ENCODE assay signal across 23 cellular contexts in genomic region chr10:68288680-68289079, GRCh38. TPM values are rescaled to one million over a fixed set of nuclear protein-coding genes. Genes with fewer than 3 reads are reported as not detected.
"Had no signal": no experiment of that assay in that cellular context is flagged by ENCODE, and none has a peak within 500 bp of the region (broad histone marks: within the 10 kb centered on the region; RNA-seq: fewer than 3 reads in every experiment).

No MANE protein-coding gene starts in this region.

- H3K9me3 ChIP-seq: MG63, Peyer's patch, SJCRH30 had no signal

- H3K27ac ChIP-seq: PC-9, Peyer's patch, SJCRH30 had no signal

- H3K4me3 ChIP-seq: MG63, PC-9, Peyer's patch, SJCRH30 had no signal

- H2AFZ ChIP-seq: PC-9 had no signal

- H3K4me1 ChIP-seq: Peyer's patch had no signal

- H3K36me3 ChIP-seq: MG63, SJCRH30 had no signal

- DNase-seq: Karpas-422, KG1, MG63, NCI-H1092 treated with DMSO at 0.1 percent for 48 hours, NCI-H1436, NCI-H187, NCI-H2029, NCI-H2081 treated with DMSO at 0.1 percent for 48 hours, NCI-H2171, NCI-H226, NCI-H446, NCI-H510A, NCI-H524 treated with DMSO at 0.1 percent for 48 hours, NCI-H69, NCI-H774, OCI-M1, PC-9, Peyer's patch, SHP77 treated with DMSO at 0.1 percent for 48 hours, SJCRH30 had no signal

- H3K4me2 ChIP-seq: PC-9 had no signal

- ATAC-seq: Right ventricle myocardium inferior had no signal

- H3K27me3 ChIP-seq: MG63, Peyer's patch, SJCRH30 had no signal

RNA-seq across cellular contexts. Expression of gene ATOH7, which starts 56.8 kb away (rescaled TPM):
- total RNA-seq: HT1080, PC-9, Right ventricle myocardium inferior, RPMI7951, SJCRH30 had no signal
